24 cellular contexts compared by ENCODE assay signal in genomic region chr6:110951008-110951407, GRCh38.
"Had no signal": no experiment of that assay in that cellular context is flagged by ENCODE, and none has a peak within 500 bp of the region (broad histone marks: within the 10 kb centered on the region; RNA-seq: fewer than 3 reads in every experiment).

No MANE protein-coding gene starts in this region.

- DNase-seq: activated CD4-positive, alpha-beta T cell treated with anti-CD3 and anti-CD28 coated beads, Interleukin-2, amount 10 ng/mL, durations not matched to agents 7 days and 5 days; activated CD8-positive, alpha-beta memory T cell treated with anti-CD3 and anti-CD28 coated beads, Interleukin-2, amount 50 U/mL, for 48 hours; activated effector memory CD4-positive, alpha-beta T cell treated with Interleukin-2 at 50 U/mL for 16 hours; activated naive CD4-positive, alpha-beta T cell treated with anti-CD3 and anti-CD28 coated beads, Interleukin-2, amount 10 ng/mL, durations not matched to agents 7 days and 5 days; activated naive CD8-positive, alpha-beta T cell treated with anti-CD3 and anti-CD28 coated beads, Interleukin-2, amount 50 U/mL, for 24 hours; activated T-cell treated with anti-CD3 and anti-CD28 coated beads, Interleukin-2, amount 50 U/mL, for 48 hours; aorta; brain microvascular endothelial cell; hypothalamus; islet precursor cell; left colon; stimulated activated CD4-positive, alpha-beta T cell treated with anti-CD3 and anti-CD28 coated beads, Interleukin-4, amount 100 ng/mL, for 4 hours; stimulated activated naive B cell treated with anti-CD40 and anti-IgM and Interleukin-4, amounts not matched to agents 10 μg/mL and 1 μg/mL and 100 μg/mL, for 72 hours; T1000; upper lobe of left lung had no signal

- ATAC-seq: activated CD4-positive, CD25-positive, alpha-beta regulatory T cell treated with anti-CD3 and anti-CD28 coated beads, Interleukin-2, amount 50 U/mL, for 24 hours; activated naive CD8-positive, alpha-beta T cell treated with anti-CD3 and anti-CD28 coated beads, Interleukin-2, amount 50 U/mL, for 24 hours; left colon; sciatic nerve; stimulated activated naive B cell treated with anti-CD40 and anti-IgM and Interleukin-4, amounts not matched to agents 10 μg/mL and 1 μg/mL and 100 μg/mL, for 72 hours had no signal

- H3K4me3 ChIP-seq: coronary artery, lung, smooth muscle cell, thoracic aorta, upper lobe of left lung had no signal

- H3K27ac Mint-ChIP-seq: activated CD4-positive, alpha-beta T cell treated with anti-CD3 and anti-CD28 coated beads, Interleukin-2, amount 10 ng/mL, durations not matched to agents 7 days and 5 days; activated naive CD4-positive, alpha-beta T cell treated with anti-CD3 and anti-CD28 coated beads, Interleukin-2, amount 10 ng/mL, durations not matched to agents 7 days and 5 days; activated naive CD8-positive, alpha-beta T cell treated with anti-CD3 and anti-CD28 coated beads, Interleukin-2, amount 50 U/mL, for 24 hours; mesothelial cell of epicardium; stimulated activated naive B cell treated with anti-CD40 and anti-IgM and Interleukin-4, amounts not matched to agents 10 μg/mL and 1 μg/mL and 100 μg/mL, for 72 hours had no signal

- H3K9me3 Mint-ChIP-seq: activated CD4-positive, alpha-beta T cell treated with anti-CD3 and anti-CD28 coated beads, Interleukin-2, amount 10 ng/mL, durations not matched to agents 7 days and 5 days; activated naive CD4-positive, alpha-beta T cell treated with anti-CD3 and anti-CD28 coated beads, Interleukin-2, amount 10 ng/mL, durations not matched to agents 7 days and 5 days; activated naive CD8-positive, alpha-beta T cell treated with anti-CD3 and anti-CD28 coated beads, Interleukin-2, amount 50 U/mL, for 24 hours; central memory CD8-positive, alpha-beta T cell; mesothelial cell of epicardium; stimulated activated naive B cell treated with anti-CD40 and anti-IgM and Interleukin-4, amounts not matched to agents 10 μg/mL and 1 μg/mL and 100 μg/mL, for 72 hours had no signal

- H3K36me3 Mint-ChIP-seq: activated naive CD4-positive, alpha-beta T cell treated with anti-CD3 and anti-CD28 coated beads, Interleukin-2, amount 10 ng/mL, durations not matched to agents 7 days and 5 days; mesothelial cell of epicardium; stimulated activated naive B cell treated with anti-CD40 and anti-IgM and Interleukin-4, amounts not matched to agents 10 μg/mL and 1 μg/mL and 100 μg/mL, for 72 hours had no signal

- H3K4me2 ChIP-seq: smooth muscle cell had no signal

- FAIRE-seq: frontal cortex had no signal

- H3K4me3 Mint-ChIP-seq: activated CD4-positive, alpha-beta T cell treated with anti-CD3 and anti-CD28 coated beads, Interleukin-2, amount 10 ng/mL, durations not matched to agents 7 days and 5 days; activated naive CD4-positive, alpha-beta T cell treated with anti-CD3 and anti-CD28 coated beads, Interleukin-2, amount 10 ng/mL, durations not matched to agents 7 days and 5 days; activated naive CD8-positive, alpha-beta T cell treated with anti-CD3 and anti-CD28 coated beads, Interleukin-2, amount 50 U/mL, for 24 hours; central memory CD8-positive, alpha-beta T cell; mesothelial cell of epicardium; stimulated activated naive B cell treated with anti-CD40 and anti-IgM and Interleukin-4, amounts not matched to agents 10 μg/mL and 1 μg/mL and 100 μg/mL, for 72 hours had no signal

- H3K27me3 Mint-ChIP-seq: activated naive CD8-positive, alpha-beta T cell treated with anti-CD3 and anti-CD28 coated beads, Interleukin-2, amount 50 U/mL, for 24 hours; stimulated activated naive B cell treated with anti-CD40 and anti-IgM and Interleukin-4, amounts not matched to agents 10 μg/mL and 1 μg/mL and 100 μg/mL, for 72 hours had no signal

- H3K27ac ChIP-seq: brain microvascular endothelial cell, coronary artery, thoracic aorta, upper lobe of left lung had no signal

- H3K27me3 ChIP-seq: brain microvascular endothelial cell, upper lobe of left lung had no signal

- H3K9me3 ChIP-seq: thoracic aorta, upper lobe of left lung had no signal

- H3K36me3 ChIP-seq: brain microvascular endothelial cell, thoracic aorta, upper lobe of left lung had no signal

- H3K4me1 Mint-ChIP-seq: activated naive CD8-positive, alpha-beta T cell treated with anti-CD3 and anti-CD28 coated beads, Interleukin-2, amount 50 U/mL, for 24 hours; central memory CD8-positive, alpha-beta T cell; stimulated activated naive B cell treated with anti-CD40 and anti-IgM and Interleukin-4, amounts not matched to agents 10 μg/mL and 1 μg/mL and 100 μg/mL, for 72 hours had no signal
